ENCODE assay signal across 23 cellular contexts in genomic region chr12:129081755-129082250, GRCh38.
"Had no signal": no experiment of that assay in that cellular context is flagged by ENCODE, and none has a peak within 500 bp of the region (broad histone marks: within the 10 kb centered on the region; RNA-seq: fewer than 3 reads in every experiment).

No MANE protein-coding gene starts in this region.

- H3K36me3 ChIP-seq: colonic mucosa, esophagus muscularis mucosa, esophagus squamous epithelium, gastrocnemius medialis, gastroesophageal sphincter, heart left ventricle, heart right ventricle had no signal

- H3K4me3 ChIP-seq: colonic mucosa, coronary artery, dorsolateral prefrontal cortex, esophagus muscularis mucosa, esophagus squamous epithelium, gastrocnemius medialis, gastroesophageal sphincter, heart left ventricle, heart right ventricle had no signal

- H3K4me1 ChIP-seq: colonic mucosa, esophagus muscularis mucosa, esophagus squamous epithelium, foreskin keratinocyte, gastroesophageal sphincter, heart left ventricle, heart right ventricle had no signal

- H3K27ac Mint-ChIP-seq: dendritic cell treated with granulocyte-macrophage colony-stimulating factor and Interleukin-4, amounts not matched to agents 40 ng/mL and 50 ng/mL, for 4 days; effector memory CD8-positive, alpha-beta T cell had no signal

- ATAC-seq: effector memory CD8-positive, alpha-beta T cell; esophagus mucosa; foreskin keratinocyte; gastrocnemius medialis; gastroesophageal sphincter; heart left ventricle; heart right ventricle had no signal

- H3K4me3 Mint-ChIP-seq: dendritic cell treated with granulocyte-macrophage colony-stimulating factor and Interleukin-4, amounts not matched to agents 40 ng/mL and 50 ng/mL, for 4 days; effector memory CD8-positive, alpha-beta T cell had no signal

- DNase-seq: colonic mucosa; cortex of kidney; dermis blood vessel endothelial cell; dorsolateral prefrontal cortex; effector CD4-positive, alpha-beta T cell; effector CD8-positive, alpha-beta T cell; effector memory CD4-positive, alpha-beta T cell; effector memory CD8-positive, alpha-beta T cell; erythroblast; esophagus squamous epithelium; foreskin fibroblast; foreskin keratinocyte; foreskin melanocyte; gastrocnemius medialis; glutamatergic neuron; heart left ventricle; heart right ventricle had no signal

- H3K9me3 ChIP-seq: colonic mucosa, esophagus muscularis mucosa, esophagus squamous epithelium, gastrocnemius medialis, gastroesophageal sphincter, heart left ventricle, heart right ventricle had no signal

- H3K27me3 ChIP-seq: colonic mucosa, esophagus squamous epithelium, foreskin keratinocyte, gastrocnemius medialis, heart left ventricle had no signal

- H3K27me3 Mint-ChIP-seq: dendritic cell treated with granulocyte-macrophage colony-stimulating factor and Interleukin-4, amounts not matched to agents 40 ng/mL and 50 ng/mL, for 4 days had no signal

- H3K9me3 Mint-ChIP-seq: dendritic cell treated with granulocyte-macrophage colony-stimulating factor and Interleukin-4, amounts not matched to agents 40 ng/mL and 50 ng/mL, for 4 days; effector memory CD8-positive, alpha-beta T cell had no signal

- H3K27ac ChIP-seq: colonic mucosa, coronary artery, dorsolateral prefrontal cortex, epithelial cell of prostate, esophagus muscularis mucosa, esophagus squamous epithelium, foreskin keratinocyte, gastrocnemius medialis, gastroesophageal sphincter, heart left ventricle, heart right ventricle had no signal
